9 cellular contexts compared by ENCODE assay signal in genomic region chr1:32901823-32902534, GRCh38. TPM values are rescaled to one million over a fixed set of nuclear protein-coding genes. Genes with fewer than 3 reads are reported as not detected.
A peak's percentile ranks its signal among the peaks of the same experiment; 100 is the strongest.
DNase-seq lines count a peak whose midpoint lies in the region; ATAC-seq and TF ChIP-seq lines count a peak whose summit lies in the region.
"Had no signal": no experiment of that assay in that cellular context is flagged by ENCODE, and none has a peak within 500 bp of the region (broad histone marks: within the 10 kb centered on the region; RNA-seq: fewer than 3 reads in every experiment).

No MANE protein-coding gene starts in this region.

- H3K4me3 Mint-ChIP-seq in natural killer cell: peak overlapping the region; percentile 86

- H3K27ac ChIP-seq in ectodermal cell (ENCODE audit: insufficient read depth, low read depth, low read length, poor library complexity, severe bottlenecking): no peak overlapping the region

- no peak for ATAC-seq in natural killer cell
- ATAC-seq in GM19463 (IDR thresholded peaks at IDR 0.05; ENCODE audit: unreplicated experiment): no peak
- ATAC-seq in GM21723 (IDR thresholded peaks at IDR 0.05; ENCODE audit: unreplicated experiment): no peak

- 57 to 60% methylated on average over 21 to 23 of the region's 24 CpGs for WGBS in ectodermal cell, 2 experiments

- DNase-seq in AG10803 (ENCODE audit: low read depth) (no peak), MG63 (no peak), natural killer cell (no peak), amygdala (lab: John Stamatoyannopoulos, UW) (no peak)
- no peak for DNase-seq in activated CD4-positive, alpha-beta T cell treated with anti-CD3 and anti-CD28 coated beads for 4 hours
- DNase-seq: activated effector memory CD4-positive, alpha-beta T cell treated with Interleukin-2 at 50 U/mL for 16 hours had no signal

- no peak for TF ChIP-seq CTCF in AG10803 (conservative IDR thresholded peaks at IDR 0.05; ENCODE audit: low read length)
- no peak for TF ChIP-seq CTCF in natural killer cell (IDR thresholded peaks at IDR 0.05)

- H3K27me3 Mint-ChIP-seq in natural killer cell (ENCODE audit: low read depth in 2 of 2): peaks cover 26 to 32% of the 10 kb centered on the region in 2 donors

- no peaks in the 10 kb centered on the region for H3K9me3 Mint-ChIP-seq in natural killer cell

- H3K9me3 ChIP-seq in MG63 (no peaks in the 10 kb centered on the region), ectodermal cell (ENCODE audit: control insufficient read depth, low read length) (no peaks in the 10 kb centered on the region)

- no peaks in the 10 kb centered on the region for H3K36me3 Mint-ChIP-seq in natural killer cell

- peaks cover 4 to 10% of the 10 kb centered on the region in 2 donors for H3K4me1 Mint-ChIP-seq in natural killer cell

- H3K36me3 ChIP-seq in MG63 (no peaks in the 10 kb centered on the region), ectodermal cell (ENCODE audit: control insufficient read depth, insufficient read depth, low read length) (no peaks in the 10 kb centered on the region)

- intact Hi-C loops in natural killer cell (cut with micrococcal nuclease): no loop called here

- no peaks in the 10 kb centered on the region for H3K27me3 ChIP-seq in MG63
- H3K27me3 ChIP-seq in ectodermal cell (ENCODE audit: control insufficient read depth, insufficient read depth, low read length, poor library complexity, severe bottlenecking): peaks cover 43% of the 10 kb centered on the region

- no peaks in the 10 kb centered on the region for H3K4me1 ChIP-seq in ectodermal cell (ENCODE audit: control insufficient read depth, insufficient read depth, low read length)

- H3K27ac Mint-ChIP-seq in natural killer cell: no peak overlapping the region

- H3K4me3 ChIP-seq in AG10803 (ENCODE audit: low read length) (peak overlapping the region; percentile 68), MG63 (peak overlapping the region; percentile 47), ectodermal cell (ENCODE audit: insufficient read depth, low read depth, low read length) (peak overlapping the region; percentile 43)

RNA-seq across cellular contexts. Expression of gene TMEM54, which starts 0.8 kb away (rescaled TPM):
- total RNA-seq in MG63 (2014; rRNA removed; shearing (Covaris generic); ENCODE audit: low replicate concordance): 6.3 and 30.7 TPM in 2 replicates
- polyA plus RNA-seq in ectodermal cell (2013, experiment 1 of 4): 5.9 TPM
- 10.5 TPM for polyA plus RNA-seq in ectodermal cell (2013, experiment 2 of 4)
- 10.1 TPM for polyA plus RNA-seq in ectodermal cell (2013, experiment 3 of 4)
- polyA plus RNA-seq in ectodermal cell (2013, experiment 4 of 4): 14.3 TPM
- total RNA-seq in natural killer cell: not detected

RNA-seq across cellular contexts. Expression of gene HPCA, which starts 15.7 kb away (rescaled TPM):
- total RNA-seq in MG63 (2014; rRNA removed; shearing (Covaris generic); ENCODE audit: low replicate concordance): not detected in 2 replicates
- polyA plus RNA-seq in ectodermal cell (2013, experiment 1 of 4): 1.2 TPM
- polyA plus RNA-seq in ectodermal cell (2013, experiment 2 of 4): 2.8 TPM
- polyA plus RNA-seq in ectodermal cell (2013, experiment 3 of 4): 3.7 TPM
- 2.7 TPM for polyA plus RNA-seq in ectodermal cell (2013, experiment 4 of 4)
- total RNA-seq in natural killer cell: under 1 TPM in 1 of 3 donors, not detected in 2; 0.59 TPM

RNA-seq across cellular contexts. Expression of gene FNDC5, which starts 31.3 kb away (rescaled TPM):
- 0.23 TPM in 1 of 2 replicates, not detected in the other for total RNA-seq in MG63 (2014; rRNA removed; shearing (Covaris generic); ENCODE audit: low replicate concordance)
- polyA plus RNA-seq in ectodermal cell (2013, experiment 1 of 4): 31.8 TPM
- polyA plus RNA-seq in ectodermal cell (2013, experiment 2 of 4): 35.5 TPM
- polyA plus RNA-seq in ectodermal cell (2013, experiment 3 of 4): 28.4 TPM
- 40.0 TPM for polyA plus RNA-seq in ectodermal cell (2013, experiment 4 of 4)
- total RNA-seq in natural killer cell: under 1 TPM in 1 of 3 donors, not detected in 2; 0.36 TPM
